Comparison of ENCODE assay signal across 1 cellular context in genomic region chr12:2353691-2354090, GRCh38.
TF ChIP-seq lines count a peak whose summit lies in the region.

No MANE protein-coding gene starts in this region.

TF ChIP-seq in H1, 55 proteins besides CTCF, POLR2A, EP300 and RAD21 (continued from another document):
- TF ChIP-seq POU5F1 (IDR thresholded peaks at IDR 0.05; ENCODE audit: low read depth, low read length) = no peak
- TF ChIP-seq ATF3 (IDR thresholded peaks at IDR 0.05; ENCODE audit: insufficient read depth, low read depth, low read length) = no peak
- TF ChIP-seq SIX5 (IDR thresholded peaks at IDR 0.05; ENCODE audit: low read depth, low read length) = no peak
- no peak for TF ChIP-seq KDM4A (IDR thresholded peaks at IDR 0.05; ENCODE audit: low read depth, low read length, severe bottlenecking)
- no peak for TF ChIP-seq SP1 (IDR thresholded peaks at IDR 0.05; ENCODE audit: low read depth, low read length)
- TF ChIP-seq BCL11A (IDR thresholded peaks at IDR 0.05; ENCODE audit: low read depth in 2 of 2, low read length in 2 of 2) = no peak
- TF ChIP-seq TEAD4 (IDR thresholded peaks at IDR 0.05; ENCODE audit: low read depth, low read length) = no peak
- TF ChIP-seq HDAC6 (IDR thresholded peaks at IDR 0.05; ENCODE audit: low read depth, low read length) = no peak
- no peak for TF ChIP-seq CEBPB (IDR thresholded peaks at IDR 0.05; ENCODE audit: low read depth, low read length)
- TF ChIP-seq EZH2 (IDR thresholded peaks at IDR 0.05; ENCODE audit: low read depth, low read length, severe bottlenecking) = no peak
